In the genomic region with DNA sequence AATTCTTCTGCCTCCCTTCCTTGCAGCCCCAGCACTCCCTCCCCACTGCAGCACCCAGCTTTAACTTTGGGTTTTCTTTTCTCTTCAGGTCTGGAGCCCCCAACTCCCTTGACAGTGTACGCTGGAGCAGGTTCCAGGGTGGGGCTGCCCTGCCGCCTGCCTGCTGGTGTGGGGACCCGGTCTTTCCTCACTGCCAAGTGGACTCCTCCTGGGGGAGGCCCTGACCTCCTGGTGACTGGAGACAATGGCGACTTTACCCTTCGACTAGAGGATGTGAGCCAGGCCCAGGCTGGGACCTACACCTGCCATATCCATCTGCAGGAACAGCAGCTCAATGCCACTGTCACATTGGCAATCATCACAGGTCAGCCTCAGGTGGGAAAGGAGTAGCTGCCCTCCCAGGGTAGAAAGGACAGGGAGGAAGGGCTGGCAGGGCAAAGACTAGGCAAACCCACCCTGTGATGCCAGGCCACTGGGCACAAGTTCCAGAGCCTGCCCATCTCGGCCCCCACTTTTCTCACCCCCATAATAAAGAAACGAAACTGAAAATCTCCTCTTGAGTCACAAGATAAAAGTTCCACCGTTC, we compare ENCODE assay signal across 1 cellular context.
TF ChIP-seq lines count a peak whose summit lies in the region.

No MANE protein-coding gene starts in this region.

TF ChIP-seq in HepG2, 621 proteins besides CTCF, POLR2A, EP300 and RAD21:
- TF ChIP-seq NKX3-1 (CRISPR knock-in tag; IDR thresholded peaks at IDR 0.05) (no peak), AHR (CRISPR knock-in tag; IDR thresholded peaks at IDR 0.05) (no peak), SP5 (CRISPR knock-in tag; IDR thresholded peaks at IDR 0.05; ENCODE audit: borderline replicate concordance, low read depth) (no peak), ZFP1 (CRISPR knock-in tag; IDR thresholded peaks at IDR 0.05) (no peak), ZNF777 (CRISPR knock-in tag; IDR thresholded peaks at IDR 0.05) (0 out of 2 replicates have a peak, but pooled peaks have one; percentile 39), REL (CRISPR knock-in tag; conservative IDR thresholded peaks at IDR 0.05) (no peak), TRIM24 (CRISPR knock-in tag; IDR thresholded peaks at IDR 0.05) (no peak), ZFP90 (CRISPR knock-in tag; IDR thresholded peaks at IDR 0.05; ENCODE audit: borderline replicate concordance) (0 out of 2 replicates have a peak, but pooled peaks have one; percentile 24), SMAD1 (CRISPR knock-in tag; IDR thresholded peaks at IDR 0.05; ENCODE audit: borderline replicate concordance, low read depth) (no peak), SP4 (CRISPR knock-in tag; IDR thresholded peaks at IDR 0.05) (0 out of 2 replicates have a peak, but pooled peaks have one; percentile 12), ZNF598 (CRISPR knock-in tag; IDR thresholded peaks at IDR 0.05; ENCODE audit: borderline replicate concordance) (0 out of 2 replicates have a peak, but pooled peaks have one; percentile 5), SAFB2 (CRISPR knock-in tag; IDR thresholded peaks at IDR 0.05; ENCODE audit: borderline replicate concordance, low read depth) (no peak), NRL (CRISPR knock-in tag; IDR thresholded peaks at IDR 0.05; ENCODE audit: borderline replicate concordance) (0 out of 2 replicates have a peak, but pooled peaks have one; percentile 17), MYC (CRISPR knock-in tag; IDR thresholded peaks at IDR 0.05; ENCODE audit: borderline replicate concordance) (peak; percentile 17; the same call in 1 of the 2 replicates), ZNF543 (CRISPR knock-in tag; IDR thresholded peaks at IDR 0.05) (0 out of 2 replicates have a peak, but pooled peaks have one; percentile 25), ZFAT (CRISPR knock-in tag; conservative IDR thresholded peaks at IDR 0.05) (no peak), IRX3 (CRISPR knock-in tag; IDR thresholded peaks at IDR 0.05; ENCODE audit: borderline replicate concordance, low read depth) (no peak), ZNF678 (CRISPR knock-in tag; IDR thresholded peaks at IDR 0.05) (0 out of 2 replicates have a peak, but pooled peaks have one; percentile 31), ZNF230 (CRISPR knock-in tag; IDR thresholded peaks at IDR 0.05) (no peak)
- TF ChIP-seq, protein P1, sequence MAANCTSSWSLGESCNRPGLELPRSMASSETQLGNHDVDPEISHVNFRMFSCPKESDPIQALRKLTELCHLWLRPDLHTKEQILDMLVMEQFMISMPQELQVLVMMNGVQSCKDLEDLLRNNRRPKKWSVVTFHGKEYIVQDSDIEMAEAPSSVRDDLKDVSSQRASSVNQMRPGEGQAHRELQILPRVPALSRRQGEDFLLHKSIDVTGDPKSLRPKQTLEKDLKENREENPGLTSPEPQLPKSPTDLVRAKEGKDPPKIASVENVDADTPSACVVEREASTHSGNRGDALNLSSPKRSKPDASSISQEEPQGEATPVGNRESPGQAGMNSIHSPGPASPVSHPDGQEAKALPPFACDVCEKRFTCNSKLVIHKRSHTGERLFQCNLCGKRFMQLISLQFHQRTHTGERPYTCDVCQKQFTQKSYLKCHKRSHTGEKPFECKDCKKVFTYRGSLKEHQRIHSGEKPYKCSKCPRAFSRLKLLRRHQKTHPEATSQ (CRISPR knock-in tag; IDR thresholded peaks at IDR 0.05; ENCODE audit: borderline replicate concordance), result 0 out of 2 replicates have a peak, but pooled peaks have one; percentile 14
- TF ChIP-seq, protein P2, sequence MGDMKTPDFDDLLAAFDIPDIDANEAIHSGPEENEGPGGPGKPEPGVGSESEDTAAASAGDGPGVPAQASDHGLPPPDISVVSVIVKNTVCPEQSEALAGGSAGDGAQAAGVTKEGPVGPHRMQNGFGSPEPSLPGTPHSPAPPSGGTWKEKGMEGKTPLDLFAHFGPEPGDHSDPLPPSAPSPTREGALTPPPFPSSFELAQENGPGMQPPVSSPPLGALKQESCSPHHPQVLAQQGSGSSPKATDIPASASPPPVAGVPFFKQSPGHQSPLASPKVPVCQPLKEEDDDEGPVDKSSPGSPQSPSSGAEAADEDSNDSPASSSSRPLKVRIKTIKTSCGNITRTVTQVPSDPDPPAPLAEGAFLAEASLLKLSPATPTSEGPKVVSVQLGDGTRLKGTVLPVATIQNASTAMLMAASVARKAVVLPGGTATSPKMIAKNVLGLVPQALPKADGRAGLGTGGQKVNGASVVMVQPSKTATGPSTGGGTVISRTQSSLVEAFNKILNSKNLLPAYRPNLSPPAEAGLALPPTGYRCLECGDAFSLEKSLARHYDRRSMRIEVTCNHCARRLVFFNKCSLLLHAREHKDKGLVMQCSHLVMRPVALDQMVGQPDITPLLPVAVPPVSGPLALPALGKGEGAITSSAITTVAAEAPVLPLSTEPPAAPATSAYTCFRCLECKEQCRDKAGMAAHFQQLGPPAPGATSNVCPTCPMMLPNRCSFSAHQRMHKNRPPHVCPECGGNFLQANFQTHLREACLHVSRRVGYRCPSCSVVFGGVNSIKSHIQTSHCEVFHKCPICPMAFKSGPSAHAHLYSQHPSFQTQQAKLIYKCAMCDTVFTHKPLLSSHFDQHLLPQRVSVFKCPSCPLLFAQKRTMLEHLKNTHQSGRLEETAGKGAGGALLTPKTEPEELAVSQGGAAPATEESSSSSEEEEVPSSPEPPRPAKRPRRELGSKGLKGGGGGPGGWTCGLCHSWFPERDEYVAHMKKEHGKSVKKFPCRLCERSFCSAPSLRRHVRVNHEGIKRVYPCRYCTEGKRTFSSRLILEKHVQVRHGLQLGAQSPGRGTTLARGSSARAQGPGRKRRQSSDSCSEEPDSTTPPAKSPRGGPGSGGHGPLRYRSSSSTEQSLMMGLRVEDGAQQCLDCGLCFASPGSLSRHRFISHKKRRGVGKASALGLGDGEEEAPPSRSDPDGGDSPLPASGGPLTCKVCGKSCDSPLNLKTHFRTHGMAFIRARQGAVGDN (CRISPR knock-in tag; IDR thresholded peaks at IDR 0.05), result peak; percentile 61
